ENCODE assay signal across 17 cellular contexts in genomic region chr21:33296156-33296555, GRCh38. TPM values are rescaled to one million over a fixed set of nuclear protein-coding genes. Genes with fewer than 3 reads are reported as not detected.
DNase-seq lines count a peak whose midpoint lies in the region; ATAC-seq and TF ChIP-seq lines count a peak whose summit lies in the region.
"Had no signal": no experiment of that assay in that cellular context is flagged by ENCODE, and none has a peak within 500 bp of the region (broad histone marks: within the 10 kb centered on the region; RNA-seq: fewer than 3 reads in every experiment).

No MANE protein-coding gene starts in this region.

- peaks cover 8% of the 10 kb centered on the region for H3K36me3 Mint-ChIP-seq in activated naive CD8-positive, alpha-beta T cell
- peaks cover 35% of the 10 kb centered on the region for H3K36me3 Mint-ChIP-seq in activated naive CD8-positive, alpha-beta T cell treated with anti-CD3 and anti-CD28 coated beads for 36 hours
- peaks cover 26% of the 10 kb centered on the region for H3K36me3 Mint-ChIP-seq in activated CD8-positive, alpha-beta memory T cell treated with anti-CD3 and anti-CD28 coated beads, Interleukin-2, amount 10 ng/mL, durations not matched to agents 7 days and 5 days

- peak overlapping the region; percentile 2; the same call in 1 of the 2 replicates for H2AFZ ChIP-seq in OCI-LY7 (ENCODE audit: low read length)

- peaks cover 53% of the 10 kb centered on the region for H3K4me1 Mint-ChIP-seq in activated naive CD8-positive, alpha-beta T cell (ENCODE audit: low read depth)
- H3K4me1 Mint-ChIP-seq in activated naive CD8-positive, alpha-beta T cell treated with anti-CD3 and anti-CD28 coated beads for 36 hours: peaks cover 51% of the 10 kb centered on the region
- peaks cover 16% of the 10 kb centered on the region for H3K4me1 Mint-ChIP-seq in activated CD8-positive, alpha-beta memory T cell treated with anti-CD3 and anti-CD28 coated beads, Interleukin-2, amount 10 ng/mL, durations not matched to agents 7 days and 5 days

- H3K36me3 ChIP-seq in OCI-LY7 (ENCODE audit: insufficient read depth, low read length): peaks cover 44% of the 10 kb centered on the region

- no peaks in the 10 kb centered on the region for H4K20me1 ChIP-seq in OCI-LY7 (ENCODE audit: insufficient read depth, low read length)

- H3K4me2 ChIP-seq in OCI-LY7 (ENCODE audit: low read length): peak overlapping the region; percentile 41
- H3K4me2 ChIP-seq: SK-N-SH had no signal

- CTCF ChIA-PET in OCI-LY7 (lab: Charles Lee; ENCODE audit: unreplicated experiment): interaction anchor here (1.2 kb wide), 1 partner anchor 12 kb away, joined by 4 read pairs; no protein-coding TSS in a partner anchor
- CTCF ChIA-PET in activated CD8-positive, alpha-beta memory T cell treated with anti-CD3 and anti-CD28 coated beads, Interleukin-2, amount 10 ng/mL, durations not matched to agents 7 days and 5 days (lab: Charles Lee): interaction anchor here (0.7 kb wide), 1 partner anchor 12 kb away, joined by 3 read pairs; no protein-coding TSS in a partner anchor

- POLR2A ChIA-PET in OCI-LY7 (lab: Charles Lee): interaction anchor here (0.7 to 7.1 kb wide), 15 partner anchors 15 to 276 kb away, joined by 3 to 121 read pairs (median 5); partner anchors contain the start of genes IFNAR1 and IL10RB

- ATAC-seq in GM21825 (IDR thresholded peaks at IDR 0.05; ENCODE audit: unreplicated experiment) (no peak), HG02610 (IDR thresholded peaks at IDR 0.05; ENCODE audit: unreplicated experiment) (no peak)
- no peak for ATAC-seq in activated CD8-positive, alpha-beta memory T cell treated with anti-CD3 and anti-CD28 coated beads, Interleukin-2, amount 10 ng/mL, durations not matched to agents 7 days and 5 days
- ATAC-seq: HCT116, K562 had no signal

- H3K9me3 Mint-ChIP-seq in activated naive CD8-positive, alpha-beta T cell (ENCODE audit: low read depth): no peaks in the 10 kb centered on the region
- peaks cover under 1% of the 10 kb centered on the region for H3K9me3 Mint-ChIP-seq in activated naive CD8-positive, alpha-beta T cell treated with anti-CD3 and anti-CD28 coated beads for 36 hours
- no peaks in the 10 kb centered on the region for H3K9me3 Mint-ChIP-seq in activated CD8-positive, alpha-beta memory T cell treated with anti-CD3 and anti-CD28 coated beads, Interleukin-2, amount 10 ng/mL, durations not matched to agents 7 days and 5 days (ENCODE audit: low read depth)
- H3K9me3 Mint-ChIP-seq: T-helper 1 cell treated with Interleukin-12 subunit alpha and Interleukin-12 subunit beta and Interleukin-4 antibody, amounts not matched to agents 30 μg/mL and 1 μg/mL, for 36 hours had no signal

- H3K27ac ChIP-seq in OCI-LY7 (ENCODE audit: low read depth, low read length, poor library complexity, severe bottlenecking): peak overlapping the region; percentile 93

- no peak overlapping the region for H3K4me3 Mint-ChIP-seq in activated naive CD8-positive, alpha-beta T cell
- H3K4me3 Mint-ChIP-seq in activated naive CD8-positive, alpha-beta T cell treated with anti-CD3 and anti-CD28 coated beads for 36 hours: no peak overlapping the region
- no peak overlapping the region for H3K4me3 Mint-ChIP-seq in activated CD8-positive, alpha-beta memory T cell treated with anti-CD3 and anti-CD28 coated beads, Interleukin-2, amount 10 ng/mL, durations not matched to agents 7 days and 5 days
- H3K4me3 Mint-ChIP-seq: T-helper 1 cell treated with Interleukin-12 subunit alpha and Interleukin-12 subunit beta and Interleukin-4 antibody, amounts not matched to agents 30 μg/mL and 1 μg/mL, for 36 hours had no signal

- no peak overlapping the region for H3K4me3 ChIP-seq in OCI-LY7 (ENCODE audit: low read depth, low read length, poor library complexity, severe bottlenecking)
- H3K4me3 ChIP-seq: K562 had no signal

- no peak for TF ChIP-seq CTCF in OCI-LY7 (conservative IDR thresholded peaks at IDR 0.05; ENCODE audit: low read length)

- no peaks in the 10 kb centered on the region for H3K79me2 ChIP-seq in OCI-LY7 (ENCODE audit: insufficient read depth, low read depth, low read length)

- H3K9me3 ChIP-seq in OCI-LY7 (ENCODE audit: low read length): no peaks in the 10 kb centered on the region
- H3K9me3 ChIP-seq: SK-N-SH had no signal

- no peaks in the 10 kb centered on the region for H3K27me3 Mint-ChIP-seq in activated naive CD8-positive, alpha-beta T cell
- H3K27me3 Mint-ChIP-seq in activated naive CD8-positive, alpha-beta T cell treated with anti-CD3 and anti-CD28 coated beads for 36 hours: no peaks in the 10 kb centered on the region
- H3K27me3 Mint-ChIP-seq in activated CD8-positive, alpha-beta memory T cell treated with anti-CD3 and anti-CD28 coated beads, Interleukin-2, amount 10 ng/mL, durations not matched to agents 7 days and 5 days: no peaks in the 10 kb centered on the region

- BruUV-seq in OCI-LY7 (replicated peaks; lab: Mats Ljungman, UMichigan): no TSS peak

- H3K9me2 ChIP-seq in OCI-LY7 (ENCODE audit: insufficient read depth, low read length): no peaks in the 10 kb centered on the region
- H3K9me2 ChIP-seq: SK-N-SH had no signal

- intact Hi-C loops in OCI-LY7 (cut with micrococcal nuclease; ENCODE audit: unreplicated experiment): loop anchor here (1.0 to 5.0 kb wide), 4 partner anchors 17 to 79 kb away; no protein-coding TSS in a partner anchor

- peak overlapping the region; percentile 54 for H3K27ac Mint-ChIP-seq in activated naive CD8-positive, alpha-beta T cell
- H3K27ac Mint-ChIP-seq in activated naive CD8-positive, alpha-beta T cell treated with anti-CD3 and anti-CD28 coated beads for 36 hours: no peak overlapping the region
- no peak overlapping the region for H3K27ac Mint-ChIP-seq in activated CD8-positive, alpha-beta memory T cell treated with anti-CD3 and anti-CD28 coated beads, Interleukin-2, amount 10 ng/mL, durations not matched to agents 7 days and 5 days
- H3K27ac Mint-ChIP-seq: T-helper 1 cell treated with Interleukin-12 subunit alpha and Interleukin-12 subunit beta and Interleukin-4 antibody, amounts not matched to agents 30 μg/mL and 1 μg/mL, for 36 hours had no signal

- H3K4me1 ChIP-seq in OCI-LY7 (ENCODE audit: insufficient read depth, low read length, poor library complexity, severe bottlenecking): peaks cover 90% of the 10 kb centered on the region

- DNase-seq in activated naive CD8-positive, alpha-beta T cell treated with anti-CD3 and anti-CD28 coated beads for 36 hours: no peak
- DNase-seq in OCI-LY7 (ENCODE audit: low spot score): peak; percentile 96
- DNase-seq in germinal center (ENCODE audit: low spot score): peak; percentile 47
- no peak for DNase-seq in NCI-H1417 treated with DMSO at 0.1 percent for 48 hours (lab: John Stamatoyannopoulos, UW)
- no peak for DNase-seq in activated CD8-positive, alpha-beta memory T cell treated with anti-CD3 and anti-CD28 coated beads, Interleukin-2, amount 10 ng/mL, durations not matched to agents 7 days and 5 days
- DNase-seq: 8988T, NCI-H1436, NCI-H2029 treated with DMSO at 0.1 percent for 48 hours, NCI-H510A, SHP77, SK-N-SH had no signal

RNA-seq across cellular contexts. Expression of gene IFNAR1, which starts 28.6 kb away (rescaled TPM):
- 10 to 100 TPM; 32.3 to 34.7 TPM for total RNA-seq in activated naive CD8-positive, alpha-beta T cell treated with anti-CD3 and anti-CD28 coated beads for 36 hours
- total RNA-seq in OCI-LY7 (2014; rRNA removed; shearing (Covaris generic)): 17.0 and 18.1 TPM in 2 replicates
- 60.8 and 65.2 TPM in 2 replicates for total RNA-seq in OCI-LY7 (2022)
- total RNA-seq in activated CD8-positive, alpha-beta memory T cell treated with anti-CD3 and anti-CD28 coated beads, Interleukin-2, amount 10 ng/mL, durations not matched to agents 7 days and 5 days: 10 to 100 TPM; 26.2 to 30.8 TPM

RNA-seq across cellular contexts. Expression of gene IL10RB, which starts 30.0 kb away (rescaled TPM):
- 10 to 100 TPM; 25.3 to 25.9 TPM for total RNA-seq in activated naive CD8-positive, alpha-beta T cell treated with anti-CD3 and anti-CD28 coated beads for 36 hours
- 44.3 and 48.0 TPM in 2 replicates for total RNA-seq in OCI-LY7 (2014; rRNA removed; shearing (Covaris generic))
- 48.3 and 54.5 TPM in 2 replicates for total RNA-seq in OCI-LY7 (2022)
- total RNA-seq in activated CD8-positive, alpha-beta memory T cell treated with anti-CD3 and anti-CD28 coated beads, Interleukin-2, amount 10 ng/mL, durations not matched to agents 7 days and 5 days: 10 to 100 TPM; 30.9 to 34.9 TPM

Comparison
In these comparisons a context has a peak if more than half of its experiments do, and no peak if none do; other contexts are left out.
1. DNase-seq: peak in OCI-LY7 (single experiment) and germinal center (single experiment); none in activated naive CD8-positive, alpha-beta T cell treated with anti-CD3 and anti-CD28 coated beads for 36 hours (single experiment), NCI-H1417 treated with DMSO at 0.1 percent for 48 hours (single experiment) and activated CD8-positive, alpha-beta memory T cell treated with anti-CD3 and anti-CD28 coated beads, Interleukin-2, amount 10 ng/mL, durations not matched to agents 7 days and 5 days (single experiment).